9 cellular contexts compared by ENCODE assay signal in the genomic region with DNA sequence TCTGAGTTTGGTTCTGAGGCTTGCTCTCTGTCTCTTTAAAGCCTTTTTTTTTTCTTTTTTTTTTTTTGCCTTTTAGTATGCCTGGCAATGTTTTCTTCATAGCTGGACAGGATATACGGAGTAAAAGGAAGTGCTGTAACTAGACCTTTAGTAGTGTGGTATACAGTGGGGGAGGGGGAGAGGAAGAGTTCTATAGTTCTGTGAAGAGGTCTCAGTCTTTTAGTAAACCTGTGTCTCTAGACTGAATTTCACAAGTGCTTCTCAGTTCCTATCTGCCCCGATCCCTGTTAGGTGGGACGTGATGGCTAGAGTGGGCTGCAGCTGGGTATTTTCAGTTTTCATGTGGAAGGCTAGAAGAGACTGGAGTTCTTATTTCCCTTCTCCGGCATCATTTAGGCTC. TPM values are rescaled to one million over a fixed set of nuclear protein-coding genes. Genes with fewer than 3 reads are reported as not detected.
DNase-seq lines count a peak whose midpoint lies in the region; ATAC-seq and TF ChIP-seq lines count a peak whose summit lies in the region.
"Had no signal": no experiment of that assay in that cellular context is flagged by ENCODE, and none has a peak within 500 bp of the region (broad histone marks: within the 10 kb centered on the region; RNA-seq: fewer than 3 reads in every experiment).

No MANE protein-coding gene starts in this region.

- peaks cover 4% of the 10 kb centered on the region for H3K4me1 Mint-ChIP-seq in brain

- H3K9me3 Mint-ChIP-seq in brain, result peaks cover 0 to 3% (median 0%) of the 10 kb centered on the region in 5 experiments
- H3K9me3 Mint-ChIP-seq: activated T-cell treated with anti-CD3 and anti-CD28 coated beads, Interleukin-2, amount 50 U/mL, for 72 hours had no signal

- no peaks in the 10 kb centered on the region for H3K27me3 Mint-ChIP-seq in brain

- DNase-seq in AG04449 (ENCODE audit: low read depth, low spot score) (no peak), KG1 (lab: John Stamatoyannopoulos, UW) (peak; percentile 44), NCI-H1417 treated with DMSO at 0.1 percent for 48 hours (lab: John Stamatoyannopoulos, UW) (no peak)
- DNase-seq in activated naive CD4-positive, alpha-beta T cell treated with anti-CD3 and anti-CD28 coated beads, Interleukin-2, amount 50 U/mL, for 16 hours, result no peak
- DNase-seq: activated T-cell treated with anti-CD3 and anti-CD28 coated beads, Interleukin-2, amount 50 U/mL, for 72 hours had no signal

- H3K4me3 Mint-ChIP-seq in brain, result peak overlapping the region in 2 of 5 experiments; percentile 2 to 15
- H3K4me3 Mint-ChIP-seq: activated T-cell treated with anti-CD3 and anti-CD28 coated beads, Interleukin-2, amount 50 U/mL, for 72 hours had no signal

- H3K27ac Mint-ChIP-seq in brain, result peak overlapping the region in 3 of 5 experiments; percentile 32 to 87 (median 44)
- H3K27ac Mint-ChIP-seq: activated T-cell treated with anti-CD3 and anti-CD28 coated beads, Interleukin-2, amount 50 U/mL, for 72 hours had no signal

- H3K4me3 ChIP-seq in AG04449 (ENCODE audit: low read depth, low read length), result peak overlapping the region; percentile 38
- H3K4me3 ChIP-seq in mesodermal cell (ENCODE audit: extremely low read depth, insufficient read depth, low read length, poor library complexity, severe bottlenecking), result no peak overlapping the region

- ATAC-seq in GM21825 (IDR thresholded peaks at IDR 0.05; ENCODE audit: unreplicated experiment) (no peak), HG02588 (IDR thresholded peaks at IDR 0.05; ENCODE audit: unreplicated experiment) (no peak)

- CTCF ChIA-PET in AG04449 (lab: Yijun Ruan, JAX), result no interaction called here

- H3K27ac ChIP-seq in mesodermal cell (ENCODE audit: low read depth, low read length, severe bottlenecking), result peak overlapping the region; percentile 99

- H3K36me3 Mint-ChIP-seq in brain, result no peaks in the 10 kb centered on the region

- POLR2A ChIA-PET in AG04449 (lab: Yijun Ruan, JAX), result no interaction called here

- H3K36me3 ChIP-seq in mesodermal cell (ENCODE audit: control insufficient read depth, insufficient read depth, low read length), result no peaks in the 10 kb centered on the region

- peaks cover 25% of the 10 kb centered on the region for H3K4me1 ChIP-seq in mesodermal cell (ENCODE audit: control insufficient read depth, insufficient read depth, low read length, poor library complexity, severe bottlenecking)

- 71% methylated on average over 1 of the region's 4 CpGs; no CpG with 5 or more reads in 1 of the 2 experiments for WGBS in mesodermal cell (ENCODE audit: insufficient coverage in 2 of 2), 2 experiments

- H3K9me3 ChIP-seq in mesodermal cell (ENCODE audit: control insufficient read depth, low read length), result no peaks in the 10 kb centered on the region

- TF ChIP-seq CTCF in AG04449 (IDR thresholded peaks at IDR 0.05; ENCODE audit: insufficient read depth, low read length, missing control alignments) (no peak), brain (conservative IDR thresholded peaks at IDR 0.05) (no peak)

RNA-seq across cellular contexts. Expression of a gene that starts 3.1 kb away (rescaled TPM):
- polyA plus RNA-seq in brain (ENCODE audit: insufficient read depth, low read depth, low replicate concordance), result not detected
- 0.66 TPM for polyA plus RNA-seq in mesodermal cell (2013, experiment 1 of 2)
- 0.25 TPM for polyA plus RNA-seq in mesodermal cell (2013, experiment 2 of 2)

RNA-seq across cellular contexts. Expression of a gene that starts 47.3 kb away (rescaled TPM):
- polyA plus RNA-seq in brain (ENCODE audit: insufficient read depth, low read depth, low replicate concordance), result 16.2 TPM
- polyA plus RNA-seq in mesodermal cell (2013, experiment 1 of 2), result 17.0 TPM
- 20.4 TPM for polyA plus RNA-seq in mesodermal cell (2013, experiment 2 of 2)

RNA-seq across cellular contexts. Expression of a gene that starts 47.4 kb away (rescaled TPM):
- polyA plus RNA-seq in brain (ENCODE audit: insufficient read depth, low read depth, low replicate concordance), result 26.0 TPM
- 28.8 TPM for polyA plus RNA-seq in mesodermal cell (2013, experiment 1 of 2)
- 26.8 TPM for polyA plus RNA-seq in mesodermal cell (2013, experiment 2 of 2)
